8 cellular contexts compared by ENCODE assay signal in genomic region chr10:55631071-55631654, GRCh38.
DNase-seq lines count a peak whose midpoint lies in the region; ATAC-seq, FAIRE-seq and TF ChIP-seq lines count a peak whose summit lies in the region.

No MANE protein-coding gene starts in this region.

- peaks cover 22% of the 10 kb centered on the region for H3K27me3 ChIP-seq in MG63

- TF ChIP-seq CTCF in osteocyte (IDR thresholded peaks at IDR 0.05) (peak; percentile 91), Calu3 (IDR thresholded peaks at IDR 0.05; ENCODE audit: unreplicated experiment) (no peak)

- H3K4me3 Mint-ChIP-seq in osteocyte (ENCODE audit: unreplicated experiment) (peak overlapping the region; percentile 80), Calu3 (ENCODE audit: low read depth, unreplicated experiment) (no peak overlapping the region)

- TF ChIP-seq POLR2A in H54 (IDR thresholded peaks at IDR 0.05; ENCODE audit: low read depth, low read length), result no peak

- BruUV-seq in Calu3 (replicated peaks; lab: Mats Ljungman, UMichigan), result no TSS peak

- H3K4me3 ChIP-seq in MG63, result peak overlapping the region; percentile 53

- H3K36me3 ChIP-seq in MG63, result no peaks in the 10 kb centered on the region

- ATAC-seq in GM18502 (IDR thresholded peaks at IDR 0.05; ENCODE audit: poor library complexity, unreplicated experiment) (peak; percentile 98), Right ventricle myocardium superior (ENCODE audit: poor library complexity) (peak; percentile 96)

- DNase-seq in H54 (ENCODE audit: insufficient read length, low spot score) (peak; percentile 63), MG63 (peak; percentile 58), Right ventricle myocardium superior (peak; percentile 58), osteocyte (ENCODE audit: extremely low spot score, unreplicated experiment) (peak; percentile 91), NCI-H526 (lab: John Stamatoyannopoulos, UW) (no peak), Calu3 (no peak)
- DNase-seq in activated CD4-positive, alpha-beta T cell treated with anti-CD3 and anti-CD28 coated beads, Interleukin-2, amount 50 U/mL, for 48 hours, result peak; percentile 21 to 24

- CTCF ChIA-PET in Calu3 (lab: Charles Lee), result no interaction called here

- no peaks in the 10 kb centered on the region for H3K9me3 ChIP-seq in MG63

- no peak for FAIRE-seq in H54 (lab: Jason Lieb, UNC)

- no peaks in the 10 kb centered on the region for H3K9me3 Mint-ChIP-seq in osteocyte (ENCODE audit: unreplicated experiment)
- peaks cover 2% of the 10 kb centered on the region for H3K9me3 Mint-ChIP-seq in Calu3 (ENCODE audit: low read depth, unreplicated experiment)

- intact Hi-C loops in Right ventricle myocardium superior (cut with DNase I) (no loop called here), Calu3 (cut with micrococcal nuclease; ENCODE audit: unreplicated experiment) (no loop called here)

- peaks cover 51% of the 10 kb centered on the region for H3K27me3 Mint-ChIP-seq in osteocyte (ENCODE audit: unreplicated experiment)
- H3K27me3 Mint-ChIP-seq in Calu3 (ENCODE audit: unreplicated experiment), result no peaks in the 10 kb centered on the region

- H3K4me1 Mint-ChIP-seq in osteocyte (ENCODE audit: unreplicated experiment), result peaks cover 23% of the 10 kb centered on the region
- H3K4me1 Mint-ChIP-seq in Calu3 (ENCODE audit: low read depth, unreplicated experiment), result no peaks in the 10 kb centered on the region

- H3K27ac Mint-ChIP-seq in osteocyte (ENCODE audit: unreplicated experiment) (peak overlapping the region; percentile 27), Calu3 (ENCODE audit: unreplicated experiment) (no peak overlapping the region)

- no peaks in the 10 kb centered on the region for H3K36me3 Mint-ChIP-seq in osteocyte (ENCODE audit: unreplicated experiment)
- H3K36me3 Mint-ChIP-seq in Calu3 (ENCODE audit: insufficient read depth, unreplicated experiment), result no peaks in the 10 kb centered on the region

Comparison
In these comparisons a context has a peak if more than half of its experiments do, and no peak if none do; other contexts are left out.
1. DNase-seq: peak in H54 (single experiment), MG63 (single experiment), activated CD4-positive, alpha-beta T cell treated with anti-CD3 and anti-CD28 coated beads, Interleukin-2, amount 50 U/mL, for 48 hours (2 of 2), Right ventricle myocardium superior (single experiment) and osteocyte (single experiment); none in NCI-H526 (0 of 2) and Calu3 (single experiment).